Comparison of ENCODE assay signal across 8 cellular contexts in genomic region chr7:141737836-141738591, GRCh38. TPM values are rescaled to one million over a fixed set of nuclear protein-coding genes. Genes with fewer than 3 reads are reported as not detected.
A peak's percentile ranks its signal among the peaks of the same experiment; 100 is the strongest.
DNase-seq lines count a peak whose midpoint lies in the region; ATAC-seq, FAIRE-seq and TF ChIP-seq lines count a peak whose summit lies in the region.

SSBP1 (plus strand) TSS chr7:141738358; CDS start chr7:141739167, 809 bp downstream.

- POLR2A ChIA-PET in endothelial cell of umbilical vein (lab: Charles Lee): interaction anchor here (0.6 to 1.0 kb wide), 2 partner anchors 64 to 1349 kb away, joined by 3 read pairs; no protein-coding TSS in a partner anchor

- H4K20me1 ChIP-seq in OCI-LY1 (ENCODE audit: insufficient read depth, low read length) (no peaks in the 10 kb centered on the region), endothelial cell of umbilical vein (replicated peaks; ENCODE audit: control insufficient read depth, extremely low read depth, insufficient read depth, low read length) (no peaks in the 10 kb centered on the region)

- H3K4me3 ChIP-seq in HUES64 (ENCODE audit: low read length) (peak within 1 kb of the TSS; percentile 96), OCI-LY1 (ENCODE audit: low read depth, low read length, poor library complexity, severe bottlenecking) (peak within 1 kb of the TSS; percentile 68), endothelial cell of umbilical vein (replicated peaks in 1 of 3; ENCODE audit: insufficient read depth in 1 of 3, low read depth in 1 of 3, low read length in 3 of 3) (peak within 1 kb of the TSS; percentile 74 to 99 (median 96))

- peak within 1 kb of the TSS; percentile 74 for H3K27ac ChIP-seq in HUES64 (ENCODE audit: low read depth, low read length)
- peak within 1 kb of the TSS; percentile 58 for H3K27ac ChIP-seq in OCI-LY1 (ENCODE audit: low read depth, low read length, poor library complexity, severe bottlenecking)
- peak within 1 kb of the TSS; percentile 92 for H3K27ac ChIP-seq in endothelial cell of umbilical vein (ENCODE audit: insufficient read depth, low read depth, low read length)

- peak; percentile 90 for ATAC-seq in GM21423 (IDR thresholded peaks at IDR 0.05; ENCODE audit: unreplicated experiment)

- H3K79me2 ChIP-seq in OCI-LY1 (ENCODE audit: insufficient read depth, low read length): peaks cover 29% of the 10 kb centered on the region
- H3K79me2 ChIP-seq in endothelial cell of umbilical vein (ENCODE audit: control insufficient read depth, insufficient read depth, low read length): peaks cover 36% of the 10 kb centered on the region

- H3K9ac ChIP-seq in HUES64 (ENCODE audit: low read depth, low read length) (peak within 1 kb of the TSS; percentile 96), OCI-LY1 (ENCODE audit: low read length) (peak within 1 kb of the TSS; percentile 71), endothelial cell of umbilical vein (replicated peaks; ENCODE audit: extremely low read depth, insufficient read depth, low read length) (peak within 1 kb of the TSS; percentile 98)

- H3K4me2 ChIP-seq in OCI-LY1 (ENCODE audit: low read length): peak within 1 kb of the TSS; percentile 86
- H3K4me2 ChIP-seq in endothelial cell of umbilical vein (ENCODE audit: insufficient read depth, low read length): peak within 1 kb of the TSS; percentile 98

- intact Hi-C loops in endothelial cell of umbilical vein (cut with micrococcal nuclease): loop anchor here (1.0 kb wide), 7 partner anchors 37 to 724 kb away; partner anchors contain the start of genes AGK and MRPS33

- FAIRE-seq in D721Med (lab: Jason Lieb, UNC): no peak
- peak; percentile 94 for FAIRE-seq in endothelial cell of umbilical vein (lab: Jason Lieb, UNC)

- peak within 1 kb of the TSS; percentile 86 for H2AFZ ChIP-seq in OCI-LY1 (ENCODE audit: low read length)
- peak within 1 kb of the TSS; percentile 98 for H2AFZ ChIP-seq in endothelial cell of umbilical vein (ENCODE audit: low read depth, low read length)

- DNase-seq in D721Med (ENCODE audit: insufficient read length, low spot score): peak; percentile 53
- peak; percentile 92 for DNase-seq in activated CD8-positive, alpha-beta memory T cell treated with anti-CD3 and anti-CD28 coated beads, Interleukin-2, amount 50 U/mL, for 48 hours
- DNase-seq in endothelial cell of umbilical vein (ENCODE audit: low read depth, low spot score): peak; percentile 99
- DNase-seq in middle frontal gyrus (ENCODE audit: extremely low spot score, low spot score): peak; percentile 94
- peak; percentile 70 to 80 for DNase-seq in stimulated activated CD8-positive, alpha-beta memory T cell treated with anti-CD3 and anti-CD28 coated beads, Interleukin-4, amount 100 ng/mL, for 1 hour (ENCODE audit: low read depth in 2 of 2, low spot score in 1 of 2)

- no peaks in the 10 kb centered on the region for H3K9me2 ChIP-seq in OCI-LY1 (ENCODE audit: low read depth, low read length)

- H3F3A ChIP-seq in OCI-LY1 (ENCODE audit: insufficient read depth, low read length): no peaks in the 10 kb centered on the region

- H3K4me1 ChIP-seq in HUES64 (ENCODE audit: insufficient read depth, low read length) (peaks cover 16% of the 10 kb centered on the region), OCI-LY1 (ENCODE audit: insufficient read depth, low read length, severe bottlenecking) (peaks cover 28% of the 10 kb centered on the region), endothelial cell of umbilical vein (ENCODE audit: control insufficient read depth, extremely low read depth, insufficient read depth, low read length) (peaks cover 16% of the 10 kb centered on the region)

- H3K27me3 ChIP-seq in HUES64 (ENCODE audit: insufficient read depth, low read length) (no peaks in the 10 kb centered on the region), OCI-LY1 (ENCODE audit: insufficient read depth, low read length) (no peaks in the 10 kb centered on the region), endothelial cell of umbilical vein (ENCODE audit: control insufficient read depth in 2 of 2, insufficient read depth in 2 of 2, low read length in 2 of 2) (no peaks in the 10 kb centered on the region)

- H3K9me1 ChIP-seq in endothelial cell of umbilical vein (replicated peaks; ENCODE audit: control insufficient read depth, extremely low read depth, insufficient read depth, low read length): no peaks in the 10 kb centered on the region

- CTCF ChIA-PET in endothelial cell of umbilical vein (lab: Charles Lee): interaction anchor here (0.7 to 3.3 kb wide), 31 partner anchors 9 to 1057 kb away, joined by 3 to 83 read pairs (median 5); partner anchors contain the start of genes AGK, DENND11, MRPS33 and WEE2

- TF ChIP-seq CTCF in D721Med (IDR thresholded peaks at IDR 0.05; ENCODE audit: insufficient read depth, missing control alignments) (peak; percentile 90), OCI-LY1 (IDR thresholded peaks at IDR 0.05; ENCODE audit: low read length) (peak; percentile 100), endothelial cell of umbilical vein (IDR thresholded peaks at IDR 0.05; ENCODE audit: extremely low read depth in 1 of 2, insufficient read depth in 1 of 2, low read depth in 1 of 2, low read length in 2 of 2) (peak; percentile 76 to 86)

- no TSS peak for BruUV-seq in endothelial cell of umbilical vein (replicated peaks; lab: Mats Ljungman, UMichigan)

- WGBS in HUES64: 13% methylated on average over 46 of the region's 46 CpGs

- H3K9me3 ChIP-seq in HUES64 (ENCODE audit: insufficient read depth, low read depth, low read length) (no peaks in the 10 kb centered on the region), OCI-LY1 (ENCODE audit: low read length) (no peaks in the 10 kb centered on the region), endothelial cell of umbilical vein (replicated peaks; ENCODE audit: control insufficient read depth, insufficient read depth, low read length) (no peaks in the 10 kb centered on the region)

- dilution Hi-C loops in endothelial cell of umbilical vein (cut with MboI; ENCODE audit: extremely low pct_ligation_motif_present, low sequenced_read_pairs): no loop called here

- H3K36me3 ChIP-seq in HUES64 (ENCODE audit: insufficient read depth, low read length): peaks cover 41% of the 10 kb centered on the region
- peaks cover 35% of the 10 kb centered on the region for H3K36me3 ChIP-seq in OCI-LY1 (ENCODE audit: insufficient read depth, low read length)
- peaks cover 5 to 9% of the 10 kb centered on the region in 2 experiments for H3K36me3 ChIP-seq in endothelial cell of umbilical vein (ENCODE audit: control insufficient read depth in 2 of 2, extremely low read depth in 1 of 2, insufficient read depth in 2 of 2, low read length in 2 of 2)

- peak; percentile 89 for TF ChIP-seq POLR2A in endothelial cell of umbilical vein (IDR thresholded peaks at IDR 0.05; ENCODE audit: low read depth, low read length)

TF ChIP-seq in endothelial cell of umbilical vein, 7 proteins besides CTCF, POLR2A, EP300 and RAD21:
- peak; percentile 15 for TF ChIP-seq FOS (IDR thresholded peaks at IDR 0.05; ENCODE audit: borderline replicate concordance, insufficient read depth, low read length)
- peak; percentile 59 for TF ChIP-seq MAX (IDR thresholded peaks at IDR 0.05; ENCODE audit: insufficient read depth, insufficient read length)
- no peak for TF ChIP-seq GATA2 (IDR thresholded peaks at IDR 0.05; ENCODE audit: insufficient read depth, insufficient read length, low read depth, low read length)
- TF ChIP-seq POLR2AphosphoS5 (IDR thresholded peaks at IDR 0.05; ENCODE audit: insufficient read depth, low read depth, low read length): peak; percentile 76
- peak; percentile 1 for TF ChIP-seq MYC (IDR thresholded peaks at IDR 0.05; ENCODE audit: low read depth, low read length)

RNA-seq across cellular contexts. Expression of gene SSBP1, which starts in this region (rescaled TPM):
- 250 TPM for polyA plus RNA-seq in HUES64 (2013, experiment 1 of 2)
- polyA plus RNA-seq in HUES64 (2013, experiment 2 of 2): 255 TPM
- 164 and 169 TPM in 2 replicates for total RNA-seq in endothelial cell of umbilical vein
- polyA plus RNA-seq in endothelial cell of umbilical vein: 60.0 and 77.9 TPM in 2 replicates
- 130 and 154 TPM in 2 replicates for polyA plus RNA-seq in endothelial cell of umbilical vein (2011; cell fraction: cytosol; rRNA removed)
- 95.0 and 131 TPM in 2 replicates for polyA plus RNA-seq in endothelial cell of umbilical vein (2011; cell fraction: nucleus; rRNA removed)
- 269 and 323 TPM in 2 replicates for polyA plus RNA-seq in endothelial cell of umbilical vein (2012)
- polyA minus RNA-seq in endothelial cell of umbilical vein: 45.0 and 52.1 TPM in 2 replicates
- polyA minus RNA-seq in endothelial cell of umbilical vein (2011; cell fraction: cytosol; rRNA and poly(A)+ RNA removed): 43.4 TPM
- polyA minus RNA-seq in endothelial cell of umbilical vein (2011; cell fraction: nucleus; rRNA and poly(A)+ RNA removed): 67.2 and 95.0 TPM in 2 replicates

Comparison
In these comparisons a context has a peak if more than half of its experiments do, and no peak if none do; other contexts are left out.
1. Peak in every context shown above with its lines: DNase-seq, ATAC-seq, H3K4me3 ChIP-seq and H3K27ac ChIP-seq.